ENCODE assay signal across 9 cellular contexts in the genomic region with DNA sequence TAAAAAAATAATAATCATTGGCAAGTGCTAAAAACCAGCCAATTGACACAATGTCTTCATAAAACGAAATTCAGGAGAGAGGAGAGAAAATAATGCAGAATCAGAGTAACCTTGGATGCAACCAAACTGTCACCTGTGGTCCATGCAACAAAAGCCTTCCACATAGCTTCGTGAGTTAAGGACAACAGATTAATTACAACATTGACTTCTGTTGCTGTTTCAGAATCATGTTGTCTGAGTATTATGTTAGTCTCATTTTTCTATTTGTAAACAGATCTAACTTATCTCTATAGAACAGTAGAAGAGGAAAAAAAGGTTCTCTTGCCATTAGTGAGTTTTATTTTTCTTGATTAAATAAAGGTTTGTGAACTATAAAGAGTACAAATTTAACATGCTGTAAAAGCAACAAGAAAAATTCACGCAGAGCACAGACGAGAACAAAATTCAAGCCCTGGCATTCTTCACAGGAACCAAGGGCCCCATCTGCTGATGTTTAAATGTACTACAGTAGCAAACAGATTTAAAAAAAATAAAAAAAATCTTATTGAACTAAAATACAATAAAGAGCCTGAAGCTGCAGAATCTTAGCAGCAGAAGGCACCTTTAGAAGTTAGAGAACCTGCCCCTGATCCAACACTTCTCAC.
DNase-seq lines count a peak whose midpoint lies in the region; ATAC-seq and TF ChIP-seq lines count a peak whose summit lies in the region.
"Had no signal": no experiment of that assay in that cellular context is flagged by ENCODE, and none has a peak within 500 bp of the region (broad histone marks: within the 10 kb centered on the region; RNA-seq: fewer than 3 reads in every experiment).

No MANE protein-coding gene starts in this region.

- peak; percentile 69 to 75 (median 73) for TF ChIP-seq CTCF in nephron (IDR thresholded peaks at IDR 0.05; ENCODE audit: unreplicated experiment in 3 of 3)
- no peak for TF ChIP-seq CTCF in lower leg skin (IDR thresholded peaks at IDR 0.05)

- H3K36me3 Mint-ChIP-seq in nephron (ENCODE audit: low read depth): no peaks in the 10 kb centered on the region
- H3K36me3 Mint-ChIP-seq: IgD-negative memory B cell had no signal

- H3K4me3 Mint-ChIP-seq in nephron: no peak overlapping the region
- H3K4me3 Mint-ChIP-seq: IgD-negative memory B cell had no signal

- no peaks in the 10 kb centered on the region for H3K9me3 Mint-ChIP-seq in nephron
- H3K9me3 Mint-ChIP-seq: IgD-negative memory B cell had no signal

- H3K27me3 Mint-ChIP-seq in nephron (ENCODE audit: low read depth): no peaks in the 10 kb centered on the region

- 20 to 23% methylated on average over 4 of the region's 4 CpGs for WGBS in lower leg skin, 2 donors

- ATAC-seq in GM18861 (IDR thresholded peaks at IDR 0.05; ENCODE audit: unreplicated experiment): no peak

- TF ChIP-seq POLR2A in lower leg skin (IDR thresholded peaks at IDR 0.05): no peak

- no peak overlapping the region for H3K27ac Mint-ChIP-seq in nephron
- H3K27ac Mint-ChIP-seq: IgD-negative memory B cell had no signal

- DNase-seq in DMS53 (lab: John Stamatoyannopoulos, UW) (peak; percentile 78), M059J (ENCODE audit: low read depth) (peak; percentile 5), dedifferentiated amniotic fluid mesenchymal stem cell (ENCODE audit: extremely low spot score) (peak; percentile 60), HPDE6-E6E7 (ENCODE audit: extremely low spot score) (no peak), lower leg skin (ENCODE audit: low spot score in 2 of 2) (no peak), cortex of kidney (lab: John Stamatoyannopoulos, UW) (no peak)

- intact Hi-C loops in lower leg skin (cut with DNase I; ENCODE audit: low total_unique reads): no loop called here

- H3K4me3 ChIP-seq in lower leg skin (ENCODE audit: low read depth, poor library complexity, severe bottlenecking): no peak overlapping the region

- peaks cover 7% of the 10 kb centered on the region for H3K4me1 Mint-ChIP-seq in nephron
- H3K4me1 Mint-ChIP-seq: IgD-negative memory B cell had no signal

Comparison
In these comparisons a context has a peak if more than half of its experiments do, and no peak if none do; other contexts are left out.
1. DNase-seq: peak in DMS53 (single experiment), M059J (single experiment) and dedifferentiated amniotic fluid mesenchymal stem cell (single experiment); none in HPDE6-E6E7 (single experiment), lower leg skin (0 of 2) and cortex of kidney (single experiment).
2. CTCF ChIP-seq: peak in nephron (3 of 3); none in lower leg skin (0 of 3).